1 cellular context compared by ENCODE assay signal in the genomic region with DNA sequence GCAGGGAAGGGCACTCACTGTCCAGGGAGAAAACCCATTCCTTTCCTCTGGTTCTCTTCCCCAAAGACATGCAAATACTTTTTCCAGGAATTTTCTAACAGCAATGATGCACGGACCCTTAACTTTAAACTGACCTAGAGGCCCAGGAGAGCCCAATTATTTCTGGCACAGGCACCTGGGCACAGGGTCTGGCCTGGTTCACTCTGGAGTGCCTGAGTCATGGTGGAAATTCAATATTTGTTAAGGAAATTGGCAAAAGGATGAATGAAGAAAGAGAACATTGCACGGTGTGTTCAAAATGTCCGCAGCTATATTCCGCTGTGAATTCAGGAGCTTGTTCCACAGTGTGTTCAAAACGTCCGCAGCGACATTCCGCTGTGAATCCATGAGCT.
TF ChIP-seq lines count a peak whose summit lies in the region.

No MANE protein-coding gene starts in this region.

TF ChIP-seq in HepG2, 621 proteins besides CTCF, POLR2A, EP300 and RAD21 (continued from another document):
- TF ChIP-seq, protein P1, sequence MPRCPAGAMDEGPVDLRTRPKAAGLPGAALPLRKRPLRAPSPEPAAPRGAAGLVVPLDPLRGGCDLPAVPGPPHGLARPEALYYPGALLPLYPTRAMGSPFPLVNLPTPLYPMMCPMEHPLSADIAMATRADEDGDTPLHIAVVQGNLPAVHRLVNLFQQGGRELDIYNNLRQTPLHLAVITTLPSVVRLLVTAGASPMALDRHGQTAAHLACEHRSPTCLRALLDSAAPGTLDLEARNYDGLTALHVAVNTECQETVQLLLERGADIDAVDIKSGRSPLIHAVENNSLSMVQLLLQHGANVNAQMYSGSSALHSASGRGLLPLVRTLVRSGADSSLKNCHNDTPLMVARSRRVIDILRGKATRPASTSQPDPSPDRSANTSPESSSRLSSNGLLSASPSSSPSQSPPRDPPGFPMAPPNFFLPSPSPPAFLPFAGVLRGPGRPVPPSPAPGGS (CRISPR knock-in tag; IDR thresholded peaks at IDR 0.05) = no peak
- TF ChIP-seq HOXD1 (CRISPR knock-in tag; IDR thresholded peaks at IDR 0.05) = no peak
- TF ChIP-seq MYC (CRISPR knock-in tag; IDR thresholded peaks at IDR 0.05; ENCODE audit: borderline replicate concordance) = no peak
- TF ChIP-seq, protein P2, sequence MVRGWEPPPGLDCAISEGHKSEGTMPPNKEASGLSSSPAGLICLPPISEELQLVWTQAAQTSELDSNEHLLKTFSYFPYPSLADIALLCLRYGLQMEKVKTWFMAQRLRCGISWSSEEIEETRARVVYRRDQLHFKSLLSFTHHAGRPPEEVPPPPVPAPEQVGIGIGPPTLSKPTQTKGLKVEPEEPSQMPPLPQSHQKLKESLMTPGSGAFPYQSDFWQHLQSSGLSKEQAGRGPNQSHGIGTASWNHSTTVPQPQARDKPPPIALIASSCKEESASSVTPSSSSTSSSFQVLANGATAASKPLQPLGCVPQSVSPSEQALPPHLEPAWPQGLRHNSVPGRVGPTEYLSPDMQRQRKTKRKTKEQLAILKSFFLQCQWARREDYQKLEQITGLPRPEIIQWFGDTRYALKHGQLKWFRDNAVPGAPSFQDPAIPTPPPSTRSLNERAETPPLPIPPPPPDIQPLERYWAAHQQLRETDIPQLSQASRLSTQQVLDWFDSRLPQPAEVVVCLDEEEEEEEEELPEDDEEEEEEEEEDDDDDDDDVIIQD (CRISPR knock-in tag; IDR thresholded peaks at IDR 0.05; ENCODE audit: low read depth) = no peak
- TF ChIP-seq GATA4 (IDR thresholded peaks at IDR 0.05; ENCODE audit: borderline replicate concordance, low read depth) = no peak
- no peak for TF ChIP-seq MTA3 (CRISPR knock-in tag; IDR thresholded peaks at IDR 0.05)
- TF ChIP-seq, protein P3, sequence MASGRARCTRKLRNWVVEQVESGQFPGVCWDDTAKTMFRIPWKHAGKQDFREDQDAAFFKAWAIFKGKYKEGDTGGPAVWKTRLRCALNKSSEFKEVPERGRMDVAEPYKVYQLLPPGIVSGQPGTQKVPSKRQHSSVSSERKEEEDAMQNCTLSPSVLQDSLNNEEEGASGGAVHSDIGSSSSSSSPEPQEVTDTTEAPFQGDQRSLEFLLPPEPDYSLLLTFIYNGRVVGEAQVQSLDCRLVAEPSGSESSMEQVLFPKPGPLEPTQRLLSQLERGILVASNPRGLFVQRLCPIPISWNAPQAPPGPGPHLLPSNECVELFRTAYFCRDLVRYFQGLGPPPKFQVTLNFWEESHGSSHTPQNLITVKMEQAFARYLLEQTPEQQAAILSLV (CRISPR knock-in tag; IDR thresholded peaks at IDR 0.05; ENCODE audit: borderline replicate concordance) = no peak
- TF ChIP-seq, protein P4, sequence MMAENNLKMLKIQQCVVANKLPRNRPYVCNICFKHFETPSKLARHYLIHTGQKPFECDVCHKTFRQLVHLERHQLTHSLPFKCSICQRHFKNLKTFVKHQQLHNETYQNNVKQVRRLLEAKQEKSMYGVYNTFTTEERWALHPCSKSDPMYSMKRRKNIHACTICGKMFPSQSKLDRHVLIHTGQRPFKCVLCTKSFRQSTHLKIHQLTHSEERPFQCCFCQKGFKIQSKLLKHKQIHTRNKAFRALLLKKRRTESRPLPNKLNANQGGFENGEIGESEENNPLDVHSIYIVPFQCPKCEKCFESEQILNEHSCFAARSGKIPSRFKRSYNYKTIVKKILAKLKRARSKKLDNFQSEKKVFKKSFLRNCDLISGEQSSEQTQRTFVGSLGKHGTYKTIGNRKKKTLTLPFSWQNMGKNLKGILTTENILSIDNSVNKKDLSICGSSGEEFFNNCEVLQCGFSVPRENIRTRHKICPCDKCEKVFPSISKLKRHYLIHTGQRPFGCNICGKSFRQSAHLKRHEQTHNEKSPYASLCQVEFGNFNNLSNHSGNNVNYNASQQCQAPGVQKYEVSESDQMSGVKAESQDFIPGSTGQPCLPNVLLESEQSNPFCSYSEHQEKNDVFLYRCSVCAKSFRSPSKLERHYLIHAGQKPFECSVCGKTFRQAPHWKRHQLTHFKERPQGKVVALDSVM (CRISPR knock-in tag; IDR thresholded peaks at IDR 0.05) = no peak
